Comparison of ENCODE assay signal across 1 cellular context in genomic region chr10:124072106-124072505, GRCh38.
TF ChIP-seq lines count a peak whose summit lies in the region.

No MANE protein-coding gene starts in this region.

TF ChIP-seq in WTC11, 78 proteins besides CTCF, POLR2A, EP300 and RAD21 (continued from another document):
- no peak for TF ChIP-seq JAZF1 (CRISPR knock-in tag; IDR thresholded peaks at IDR 0.05)
- TF ChIP-seq TEAD1 (CRISPR knock-in tag; IDR thresholded peaks at IDR 0.05), result no peak
- no peak for TF ChIP-seq SP1 (CRISPR knock-in tag; conservative IDR thresholded peaks at IDR 0.05)
- no peak for TF ChIP-seq AR (CRISPR knock-in tag; IDR thresholded peaks at IDR 0.05)
- TF ChIP-seq NR1H2 (CRISPR knock-in tag; IDR thresholded peaks at IDR 0.05), result no peak
